Comparison of ENCODE assay signal across 21 cellular contexts in the genomic region with DNA sequence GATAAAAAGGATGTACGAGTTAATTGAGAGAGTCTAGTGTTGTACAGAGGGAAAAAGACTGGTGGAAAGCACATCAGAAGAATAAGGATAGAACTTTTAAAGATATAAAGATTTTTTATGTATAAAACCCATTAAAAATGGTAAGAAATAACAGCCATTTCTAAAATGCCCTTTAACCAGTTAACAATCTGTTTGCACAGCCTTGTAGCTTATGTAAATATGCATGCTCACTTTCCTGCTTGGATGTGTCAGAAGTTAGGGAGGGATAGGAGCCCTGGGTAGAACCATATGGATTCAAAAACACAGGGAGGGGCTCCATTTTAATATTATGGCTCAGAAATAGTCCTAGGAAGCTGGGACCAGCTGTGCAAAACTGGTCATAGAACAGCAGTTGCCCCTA. TPM values are rescaled to one million over a fixed set of nuclear protein-coding genes. Genes with fewer than 3 reads are reported as not detected.
DNase-seq lines count a peak whose midpoint lies in the region; ATAC-seq and TF ChIP-seq lines count a peak whose summit lies in the region.
"Had no signal": no experiment of that assay in that cellular context is flagged by ENCODE, and none has a peak within 500 bp of the region (broad histone marks: within the 10 kb centered on the region; RNA-seq: fewer than 3 reads in every experiment).

No MANE protein-coding gene starts in this region.

- no peak overlapping the region for H3K27ac ChIP-seq in mammary epithelial cell (ENCODE audit: insufficient read depth, low read depth, low read length)
- H3K27ac ChIP-seq in VCaP: peak overlapping the region; percentile 89
- H3K27ac ChIP-seq in transverse colon: peak overlapping the region in 3 of 4 donors; percentile 4 to 39 (median 38)
- H3K27ac ChIP-seq: Peyer's patch had no signal

- no peaks in the 10 kb centered on the region for H3K9me3 ChIP-seq in mammary epithelial cell (replicated peaks; ENCODE audit: insufficient read depth, low read length)
- no peaks in the 10 kb centered on the region for H3K9me3 ChIP-seq in transverse colon
- H3K9me3 ChIP-seq: Peyer's patch had no signal

- WGBS in mammary epithelial cell (ENCODE audit: low coverage, missing lambda C conversion rate): 70% methylated on average over 1 of the region's 1 CpG
- WGBS in transverse colon (ENCODE audit: low coverage in 1 of 2), 2 donors: 25 to 49% methylated on average over 1 of the region's 1 CpG

- no peak for TF ChIP-seq POLR2A in transverse colon (IDR thresholded peaks at IDR 0.05)

- H3K27me3 ChIP-seq in mammary epithelial cell (ENCODE audit: insufficient read depth, low read length): no peaks in the 10 kb centered on the region
- no peaks in the 10 kb centered on the region for H3K27me3 ChIP-seq in transverse colon
- H3K27me3 ChIP-seq: Peyer's patch had no signal

- DNase-seq in T47D (ENCODE audit: low read depth in 1 of 2, low spot score in 1 of 2) (peak; percentile 38 to 45), mammary epithelial cell (no peak), left colon (no peak), transverse colon (no peak), NCI-H146 treated with DMSO at 0.1 percent for 48 hours (lab: John Stamatoyannopoulos, UW; ENCODE audit: unreplicated experiment) (no peak), globus pallidus (ENCODE audit: low spot score) (no peak), cerebellar nuclear complex (lab: John Stamatoyannopoulos, UW) (no peak)
- DNase-seq: AML-193; C1 segment of cervical spinal cord; CD4-positive, alpha-beta memory T cell; COR-L47; HCEC 1CT; NCI-H1048; NCI-H1417; NCI-H1694 treated with DMSO at 0.1 percent for 48 hours; NCI-H2081; NCI-H2227 treated with DMSO at 0.1 percent for 48 hours; NCI-H526 treated with DMSO at 0.1 percent for 48 hours; Peyer's patch; SHP77 treated with DMSO at 0.1 percent for 48 hours had no signal

- ATAC-seq in left colon: peak; percentile 15

- CTCF ChIA-PET in mammary epithelial cell (lab: Charles Lee; ENCODE audit: low non-redundant PET): no interaction called here

- intact Hi-C loops in mammary epithelial cell (cut with micrococcal nuclease): no loop called here
- intact Hi-C loops in left colon (cut with DNase I, micrococcal nuclease): no loop called here
- intact Hi-C loops in transverse colon (cut with DNase I; ENCODE audit: low total_unique reads): no loop called here

- H2AFZ ChIP-seq in mammary epithelial cell (ENCODE audit: low read depth, low read length): no peak overlapping the region

- no peak overlapping the region for H3K4me3 ChIP-seq in mammary epithelial cell (replicated peaks in 1 of 3; ENCODE audit: insufficient read depth in 1 of 3, low read depth in 2 of 3, low read length in 3 of 3)
- no peak overlapping the region for H3K4me3 ChIP-seq in transverse colon
- H3K4me3 ChIP-seq: Peyer's patch had no signal

- TF ChIP-seq EP300 in transverse colon (IDR thresholded peaks at IDR 0.05; ENCODE audit: low read depth): no peak

- H3K9ac ChIP-seq in mammary epithelial cell (ENCODE audit: insufficient read depth, low read length): no peak overlapping the region

- H3K4me1 ChIP-seq in mammary epithelial cell (ENCODE audit: insufficient read depth, low read length): peaks cover 5% of the 10 kb centered on the region
- peaks cover 0 to 24% (median 11%) of the 10 kb centered on the region in 4 donors for H3K4me1 ChIP-seq in transverse colon
- H3K4me1 ChIP-seq: Peyer's patch had no signal

- TF ChIP-seq CTCF in mammary epithelial cell (conservative IDR thresholded peaks at IDR 0.05 in 1 of 2, IDR thresholded peaks at IDR 0.05 in 1 of 2; ENCODE audit: extremely low read depth in 1 of 2, insufficient read depth in 1 of 2, low read depth in 1 of 2, low read length in 2 of 2) (no peak), VCaP (conservative IDR thresholded peaks at IDR 0.05) (no peak), transverse colon (IDR thresholded peaks at IDR 0.05) (no peak)

- dilution Hi-C loops in mammary epithelial cell (cut with HindIII; ENCODE audit: low sequenced_read_pairs): no loop called here

- H3K36me3 ChIP-seq in mammary epithelial cell (ENCODE audit: insufficient read depth, low read length) (no peaks in the 10 kb centered on the region), transverse colon (no peaks in the 10 kb centered on the region)
- H3K36me3 ChIP-seq: Peyer's patch had no signal

- BruUV-seq in mammary epithelial cell (replicated peaks; lab: Mats Ljungman, UMichigan): no TSS peak

- peaks cover 4% of the 10 kb centered on the region for H3K79me2 ChIP-seq in mammary epithelial cell (ENCODE audit: insufficient read depth, low read length)

- no peak overlapping the region for H3K4me2 ChIP-seq in mammary epithelial cell (ENCODE audit: insufficient read depth, low read depth, low read length)

- H4K20me1 ChIP-seq in mammary epithelial cell (ENCODE audit: insufficient read depth, low read length): no peaks in the 10 kb centered on the region

- in situ Hi-C loops in T47D (cut with HindIII; ENCODE audit: low pct_unique_long_range_greater_than_20kb, low sequenced_read_pairs): no loop called here
- in situ Hi-C loops in mammary epithelial cell (cut with MboI; ENCODE audit: low sequenced_read_pairs in 2 of 2): no loop called here
- in situ Hi-C loops in transverse colon (cut with MboI; ENCODE audit: low pct_ligation_motif_present in 1 of 4, low pct_unique_long_range_greater_than_20kb in 1 of 4, low sequenced_read_pairs in 3 of 4): no loop called here

RNA-seq across cellular contexts. Expression of a gene that starts 4.4 kb away (rescaled TPM):
- 10 to 100 TPM; 30.7 to 33.4 TPM for total RNA-seq in mammary epithelial cell
- 17.3 TPM for polyA plus RNA-seq in mammary epithelial cell
- 29.8 TPM for polyA minus RNA-seq in mammary epithelial cell
- 10 to 100 TPM; 68.6 to 81.6 TPM for total RNA-seq in left colon
- total RNA-seq in transverse colon: 10 to 100 TPM; 28.1 to 57.0 (median 42.7) TPM

Comparison
In these comparisons a context has a peak if more than half of its experiments do, and no peak if none do; other contexts are left out.
1. DNase-seq: peak in T47D (2 of 2); none in mammary epithelial cell (single experiment), left colon (0 of 2), transverse colon (single experiment), NCI-H146 treated with DMSO at 0.1 percent for 48 hours (single experiment), globus pallidus (single experiment) and cerebellar nuclear complex (0 of 2).